14 cellular contexts compared by ENCODE assay signal in genomic region chr2:67159929-67160328, GRCh38.
A peak's percentile ranks its signal among the peaks of the same experiment; 100 is the strongest.
DNase-seq lines count a peak whose midpoint lies in the region; ATAC-seq, FAIRE-seq and TF ChIP-seq lines count a peak whose summit lies in the region.
"Had no signal": no experiment of that assay in that cellular context is flagged by ENCODE, and none has a peak within 500 bp of the region (broad histone marks: within the 10 kb centered on the region; RNA-seq: fewer than 3 reads in every experiment).

No MANE protein-coding gene starts in this region.

- no peaks in the 10 kb centered on the region for H3K36me3 ChIP-seq in GM12878 (ENCODE audit: control insufficient read depth in 2 of 2, insufficient read depth in 2 of 2, low read length in 1 of 2)
- H3K36me3 ChIP-seq: stomach, WERI-Rb-1 had no signal

- 0% methylated on average over 4 of the region's 4 CpGs for WGBS in GM12878 (ENCODE audit: insufficient coverage, insufficient replicate concordance, low lambda C conversion rate, missing lambda C conversion rate)

- SMC1A ChIA-PET in GM12878 (lab: Charles Lee; ENCODE audit: uncharacterized antibody, unreplicated experiment), result interaction anchor here (0.7 to 1.3 kb wide), 2 partner anchors 15 to 276 kb away, joined by 3 read pairs; no protein-coding TSS in a partner anchor

- no peaks in the 10 kb centered on the region for H3K27me3 Mint-ChIP-seq in nephron (ENCODE audit: low read depth)

- BruUV-seq in GM12878 (replicated peaks; lab: Mats Ljungman, UMichigan), result no TSS peak

- no peak for DNase-seq in GM12878 (ENCODE audit: low read depth, low spot score)
- DNase-seq in NCI-H146 (lab: John Stamatoyannopoulos, UW), result no peak
- no peak for DNase-seq in stimulated activated naive CD4-positive, alpha-beta T cell treated with Interleukin-2 at 50 U/mL for 16 hours (lab: John Stamatoyannopoulos, UW)
- no peak for DNase-seq in NCI-H345 treated with DMSO at 0.1 percent for 48 hours (lab: John Stamatoyannopoulos, UW; ENCODE audit: unreplicated experiment)
- DNase-seq: activated naive CD4-positive, alpha-beta T cell; NCI-H1417 treated with DMSO at 0.1 percent for 48 hours; stomach; SW 1271; WERI-Rb-1 had no signal

- no peaks in the 10 kb centered on the region for H4K20me1 ChIP-seq in GM12878 (ENCODE audit: control insufficient read depth, insufficient read depth)

- TF ChIP-seq EP300 in GM12878 (IDR thresholded peaks at IDR 0.05; ENCODE audit: borderline replicate concordance in 1 of 2, control insufficient read depth in 1 of 2, low read depth in 2 of 2, low read length in 2 of 2), result no peak

- H3K27ac ChIP-seq in GM12878 (ENCODE audit: control insufficient read depth, insufficient read depth), result no peak overlapping the region
- H3K27ac ChIP-seq: stomach, WERI-Rb-1 had no signal

- H3K27ac Mint-ChIP-seq in nephron, result peak overlapping the region; percentile 18 to 58 (median 38)

- H3K9me3 ChIP-seq in GM12878 (replicated peaks; ENCODE audit: control insufficient read depth, insufficient read depth, low read length), result no peaks in the 10 kb centered on the region
- H3K9me3 ChIP-seq: stomach had no signal

- no peak for FAIRE-seq in GM12878 (lab: Jason Lieb, UNC)
- FAIRE-seq: K562 had no signal

- TF ChIP-seq RAD21 in GM12878 (IDR thresholded peaks at IDR 0.05; ENCODE audit: insufficient read depth, low read depth, low read length), result no peak

- ATAC-seq in GM18502 (IDR thresholded peaks at IDR 0.05; ENCODE audit: poor library complexity, unreplicated experiment), result peak; percentile 74
- ATAC-seq in HG02884 (IDR thresholded peaks at IDR 0.05; ENCODE audit: unreplicated experiment), result peak; percentile 60
- ATAC-seq in GM12878, result peak; percentile 48; the same call in 2 of the 3 replicates
- no peak for ATAC-seq in HG03025 (IDR thresholded peaks at IDR 0.05; ENCODE audit: low FRiP score, unreplicated experiment)
- ATAC-seq: K562 had no signal

- TF ChIP-seq CTCF in GM12878 (IDR thresholded peaks at IDR 0.05 in 2 of 3, conservative IDR thresholded peaks at IDR 0.05 in 1 of 3; ENCODE audit: control insufficient read depth in 2 of 3, extremely low read depth in 1 of 3, insufficient read depth in 1 of 3, low read depth in 3 of 3, low read length in 3 of 3) (no peak), nephron (IDR thresholded peaks at IDR 0.05; ENCODE audit: unreplicated experiment in 3 of 3) (no peak)

- no peak overlapping the region for H3K4me3 ChIP-seq in GM12878
- H3K4me3 ChIP-seq: K562, stomach had no signal

- intact Hi-C loops in GM12878 (cut with micrococcal nuclease; ENCODE audit: unreplicated experiment), result no loop called here

- H3K4me1 ChIP-seq in GM12878 (ENCODE audit: control insufficient read depth, insufficient read depth, low read length), result no peaks in the 10 kb centered on the region
- H3K4me1 ChIP-seq: stomach had no signal

- H3K36me3 Mint-ChIP-seq in nephron (ENCODE audit: low read depth), result no peaks in the 10 kb centered on the region

- POLR2A ChIA-PET in GM12878 (lab: Charles Lee), result no interaction called here

- RAD21 ChIA-PET in GM12878 (lab: Charles Lee; ENCODE audit: unreplicated experiment), result no interaction called here

- CTCF ChIA-PET in GM12878 (lab: Yijun Ruan, JAX), result no interaction called here

- H3K4me1 Mint-ChIP-seq in nephron, result no peaks in the 10 kb centered on the region

- H3K27me3 ChIP-seq in GM12878 (replicated peaks in 1 of 2; ENCODE audit: control insufficient read depth in 2 of 2, insufficient read depth in 2 of 2, low read length in 1 of 2), result no peaks in the 10 kb centered on the region
- H3K27me3 ChIP-seq: stomach had no signal

- no peaks in the 10 kb centered on the region for H3K79me2 ChIP-seq in GM12878 (ENCODE audit: control insufficient read depth, insufficient read depth, low read length)

- no peaks in the 10 kb centered on the region for H3K9me3 Mint-ChIP-seq in nephron

- H3K9ac ChIP-seq in GM12878 (ENCODE audit: control insufficient read depth, insufficient read depth, low read length), result no peak overlapping the region

- H2AFZ ChIP-seq in GM12878 (ENCODE audit: control insufficient read depth, low read depth, low read length), result no peak overlapping the region

- TF ChIP-seq POLR2A in GM12878 (IDR thresholded peaks at IDR 0.05; ENCODE audit: low read depth, low read length), result no peak

- H3K4me2 ChIP-seq in GM12878 (ENCODE audit: control insufficient read depth, insufficient read depth), result no peak overlapping the region

- H3K4me3 Mint-ChIP-seq in nephron, result no peak overlapping the region

- in situ Hi-C loops in GM12878 (cut with MboI), result no loop called here

TF ChIP-seq in GM12878, 131 proteins besides CTCF, POLR2A, EP300 and RAD21:
- TF ChIP-seq RUNX3 (IDR thresholded peaks at IDR 0.05; ENCODE audit: low read length), result no peak
- peak; percentile 26; the same call in 1 of the 2 replicates for TF ChIP-seq JUNB (IDR thresholded peaks at IDR 0.05)
